In genomic region chr14:50087350-50088116, GRCh38 we compare ENCODE assay signal across 16 cellular contexts. TPM values are rescaled to one million over a fixed set of nuclear protein-coding genes. Genes with fewer than 3 reads are reported as not detected.
A peak's percentile ranks its signal among the peaks of the same experiment; 100 is the strongest.
DNase-seq lines count a peak whose midpoint lies in the region; ATAC-seq and TF ChIP-seq lines count a peak whose summit lies in the region.
"Had no signal": no experiment of that assay in that cellular context is flagged by ENCODE, and none has a peak within 500 bp of the region (broad histone marks: within the 10 kb centered on the region; RNA-seq: fewer than 3 reads in every experiment).

No MANE protein-coding gene starts in this region.

- H3K4me1 ChIP-seq in BE2C = peaks cover 16% of the 10 kb centered on the region
- H3K4me1 ChIP-seq in DND-41 (ENCODE audit: insufficient read depth, low read length) = no peaks in the 10 kb centered on the region
- peaks cover 38% of the 10 kb centered on the region for H3K4me1 ChIP-seq in OCI-LY1 (ENCODE audit: insufficient read depth, low read length, severe bottlenecking)
- H3K4me1 ChIP-seq in lower lobe of right lung = peaks cover 11% of the 10 kb centered on the region
- H3K4me1 ChIP-seq: left ventricle myocardium inferior, neural progenitor cell, right lobe of liver had no signal

- H3K36me3 ChIP-seq in BE2C (no peaks in the 10 kb centered on the region), DND-41 (ENCODE audit: insufficient read depth, low read length) (no peaks in the 10 kb centered on the region), OCI-LY1 (ENCODE audit: insufficient read depth, low read length) (no peaks in the 10 kb centered on the region), lower lobe of right lung (no peaks in the 10 kb centered on the region)
- H3K36me3 ChIP-seq: left ventricle myocardium inferior, neural progenitor cell, right lobe of liver had no signal

- H3K79me2 ChIP-seq in DND-41 (ENCODE audit: insufficient read depth, low read length) (no peaks in the 10 kb centered on the region), OCI-LY1 (ENCODE audit: insufficient read depth, low read length) (no peaks in the 10 kb centered on the region)

- no peaks in the 10 kb centered on the region for H3F3A ChIP-seq in OCI-LY1 (ENCODE audit: insufficient read depth, low read length)

- H3K9ac ChIP-seq in DND-41 (ENCODE audit: low read depth, low read length) (no peak overlapping the region), OCI-LY1 (ENCODE audit: low read length) (no peak overlapping the region)
- H3K9ac ChIP-seq: neural progenitor cell had no signal

- DNase-seq in BE2C (peak; percentile 27), DND-41 (no peak), lower lobe of right lung (no peak)
- DNase-seq in central memory CD4-positive, alpha-beta T cell = peak; percentile 60
- DNase-seq: HFFc6, hypothalamus, left ventricle myocardium inferior, NCI-H69, right lobe of liver, SHP77 treated with DMSO at 0.1 percent for 48 hours had no signal

- H4K20me1 ChIP-seq in DND-41 (ENCODE audit: insufficient read depth, low read length) (no peaks in the 10 kb centered on the region), OCI-LY1 (ENCODE audit: insufficient read depth, low read length) (no peaks in the 10 kb centered on the region)

- TF ChIP-seq CTCF in BE2C (IDR thresholded peaks at IDR 0.05; ENCODE audit: low read depth, low read length) (no peak), DND-41 (IDR thresholded peaks at IDR 0.05; ENCODE audit: borderline replicate concordance, extremely low read depth, low read length, poor library complexity, severe bottlenecking) (no peak), OCI-LY1 (IDR thresholded peaks at IDR 0.05; ENCODE audit: low read length) (no peak), lower lobe of right lung (IDR thresholded peaks at IDR 0.05) (no peak)

- no peak overlapping the region for H3K27ac ChIP-seq in DND-41 (ENCODE audit: low read length)
- peak overlapping the region; percentile 21 for H3K27ac ChIP-seq in OCI-LY1 (ENCODE audit: low read depth, low read length, poor library complexity, severe bottlenecking)
- H3K27ac ChIP-seq in lower lobe of right lung = no peak overlapping the region
- H3K27ac ChIP-seq: epithelial cell of prostate, left ventricle myocardium inferior, neural progenitor cell, right lobe of liver had no signal

- H3K27me3 ChIP-seq in BE2C (no peaks in the 10 kb centered on the region), DND-41 (ENCODE audit: insufficient read depth, low read length, poor library complexity) (no peaks in the 10 kb centered on the region), OCI-LY1 (ENCODE audit: insufficient read depth, low read length) (no peaks in the 10 kb centered on the region), lower lobe of right lung (ENCODE audit: low read depth) (no peaks in the 10 kb centered on the region)
- H3K27me3 ChIP-seq: neural progenitor cell, right lobe of liver had no signal

- ATAC-seq in DND-41 (ENCODE audit: insufficient read depth, low read depth) (0 out of 3 replicates have a peak, but pooled peaks have one; percentile 41), HG03521 (IDR thresholded peaks at IDR 0.05; ENCODE audit: unreplicated experiment) (no peak), lower lobe of right lung (no peak), HG03280 (IDR thresholded peaks at IDR 0.05; ENCODE audit: unreplicated experiment) (no peak), GM18520 (IDR thresholded peaks at IDR 0.05; ENCODE audit: unreplicated experiment) (no peak)
- ATAC-seq: right lobe of liver had no signal

- H3K4me2 ChIP-seq in DND-41 (ENCODE audit: insufficient read depth, low read length) (no peak overlapping the region), OCI-LY1 (ENCODE audit: low read length) (no peak overlapping the region)
- H3K4me2 ChIP-seq: neural progenitor cell had no signal

- intact Hi-C loops in lower lobe of right lung (cut with DNase I) = no loop called here

- H3K9me2 ChIP-seq in OCI-LY1 (ENCODE audit: low read depth, low read length) = no peaks in the 10 kb centered on the region

- H2AFZ ChIP-seq in DND-41 (ENCODE audit: low read depth, low read length) = no peak overlapping the region
- H2AFZ ChIP-seq in OCI-LY1 (ENCODE audit: low read length) = no peak overlapping the region
- H2AFZ ChIP-seq: neural progenitor cell had no signal

- no peak overlapping the region for H3K4me3 ChIP-seq in BE2C (ENCODE audit: low read depth, low read length)
- no peak overlapping the region for H3K4me3 ChIP-seq in DND-41 (ENCODE audit: low read depth in 1 of 2, low read length in 2 of 2)
- no peak overlapping the region for H3K4me3 ChIP-seq in OCI-LY1 (ENCODE audit: low read depth, low read length, poor library complexity, severe bottlenecking)
- no peak overlapping the region for H3K4me3 ChIP-seq in lower lobe of right lung
- H3K4me3 ChIP-seq: left ventricle myocardium inferior, neural progenitor cell, right lobe of liver had no signal

- H3K9me3 ChIP-seq in BE2C = no peaks in the 10 kb centered on the region
- no peaks in the 10 kb centered on the region for H3K9me3 ChIP-seq in DND-41 (ENCODE audit: insufficient read depth, low read length, severe bottlenecking)
- no peaks in the 10 kb centered on the region for H3K9me3 ChIP-seq in OCI-LY1 (ENCODE audit: low read length)
- no peaks in the 10 kb centered on the region for H3K9me3 ChIP-seq in lower lobe of right lung
- H3K9me3 ChIP-seq: left ventricle myocardium inferior, right lobe of liver had no signal

RNA-seq across cellular contexts. Expression of gene VCPKMT, which starts 28.8 kb away (rescaled TPM):
- polyA plus RNA-seq in BE2C (2012; ENCODE audit: insufficient read depth, insufficient read length, low read depth) = 14.4 TPM
- total RNA-seq in lower lobe of right lung = 8.0 TPM

Comparison
In these comparisons a context has a peak if more than half of its experiments do, and no peak if none do; other contexts are left out.
1. DNase-seq: peak in BE2C (single experiment) and central memory CD4-positive, alpha-beta T cell (single experiment); none in DND-41 (single experiment) and lower lobe of right lung (single experiment).